17 cellular contexts compared by ENCODE assay signal in the genomic region with DNA sequence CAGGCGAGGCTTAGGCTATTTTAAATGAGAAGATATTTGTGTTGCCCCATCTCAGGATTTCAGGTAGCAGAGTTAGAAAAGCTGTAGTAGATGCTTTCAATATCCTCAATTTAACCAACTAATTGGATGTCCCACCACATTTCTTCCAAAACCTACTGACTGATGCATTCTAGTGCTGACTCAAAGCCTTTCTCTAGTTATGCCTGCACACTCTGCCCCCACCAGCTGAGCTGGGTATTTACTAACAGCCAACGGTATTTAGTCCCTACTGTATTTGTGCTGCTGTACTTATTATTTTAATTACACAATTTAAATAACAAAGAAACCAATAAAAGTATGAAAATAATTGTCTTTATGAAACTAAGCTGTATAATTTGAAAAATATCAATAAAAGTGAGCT.
DNase-seq lines count a peak whose midpoint lies in the region; ATAC-seq and TF ChIP-seq lines count a peak whose summit lies in the region.
"Had no signal": no experiment of that assay in that cellular context is flagged by ENCODE, and none has a peak within 500 bp of the region (broad histone marks: within the 10 kb centered on the region; RNA-seq: fewer than 3 reads in every experiment).

No MANE protein-coding gene starts in this region.

- H4K20me1 ChIP-seq in GM23338 (replicated peaks; ENCODE audit: insufficient read depth) = peaks cover 22% of the 10 kb centered on the region; the same call in 1 of the 2 replicates
- H4K20me1 ChIP-seq in smooth muscle cell (ENCODE audit: low read depth) = peaks cover 35% of the 10 kb centered on the region
- no peaks in the 10 kb centered on the region for H4K20me1 ChIP-seq in GM23248 (ENCODE audit: insufficient read depth)

- H3K9me2 ChIP-seq in GM23338 (ENCODE audit: insufficient read depth) (no peaks in the 10 kb centered on the region), GM23248 (ENCODE audit: insufficient read depth) (no peaks in the 10 kb centered on the region)

- H3K4me1 Mint-ChIP-seq in GM23338 (peaks cover 38% of the 10 kb centered on the region), WTC11 (peaks cover 43% of the 10 kb centered on the region)
- H3K4me1 Mint-ChIP-seq: CD4-positive, alpha-beta memory T cell had no signal

- H3K36me3 ChIP-seq in GM23338 (ENCODE audit: insufficient read depth) (no peaks in the 10 kb centered on the region), mesendoderm (ENCODE audit: control insufficient read depth, insufficient read depth, low read length) (no peaks in the 10 kb centered on the region), smooth muscle cell (ENCODE audit: low read depth) (no peaks in the 10 kb centered on the region), GM23248 (ENCODE audit: low read depth) (no peaks in the 10 kb centered on the region)
- H3K36me3 ChIP-seq: BE2C had no signal

- POLR2A ChIA-PET in WTC11 (lab: Charles Lee) = interaction anchor here (0.6 kb wide), 1 partner anchor 309 kb away, joined by 4 read pairs; no protein-coding TSS in a partner anchor

- H3K4ac ChIP-seq in mesendoderm (ENCODE audit: low read depth, low read length) = no peak overlapping the region

- H3K27me3 Mint-ChIP-seq in GM23338 (ENCODE audit: insufficient read depth, low read depth, poor library complexity) = no peaks in the 10 kb centered on the region
- H3K27me3 Mint-ChIP-seq in WTC11 (ENCODE audit: low read depth) = no peaks in the 10 kb centered on the region

- H3K9ac ChIP-seq in mesendoderm (ENCODE audit: low read length) (no peak overlapping the region), smooth muscle cell (ENCODE audit: low read depth) (no peak overlapping the region), GM23248 (no peak overlapping the region)

- H3K4me1 ChIP-seq in GM23338 (ENCODE audit: insufficient read depth) (peaks cover 38% of the 10 kb centered on the region), mesendoderm (ENCODE audit: control insufficient read depth, low read depth, low read length) (peaks cover 10% of the 10 kb centered on the region), smooth muscle cell (ENCODE audit: low read depth) (peaks cover 20% of the 10 kb centered on the region), GM23248 (ENCODE audit: insufficient read depth) (no peaks in the 10 kb centered on the region)
- H3K4me1 ChIP-seq: BE2C had no signal

- H3K4me2 ChIP-seq in GM23338 (no peak overlapping the region), mesendoderm (ENCODE audit: low read length) (no peak overlapping the region), smooth muscle cell (peak overlapping the region; percentile 43), GM23248 (ENCODE audit: unreplicated experiment) (no peak overlapping the region)

- no peak overlapping the region for H3K18ac ChIP-seq in mesendoderm (ENCODE audit: low read length)

- no peak overlapping the region for H2BK5ac ChIP-seq in mesendoderm (ENCODE audit: low read length)

- ATAC-seq in GM23338 (peak; percentile 57), WTC11 (peak; percentile 19; the same call in 1 of the 2 replicates), HG02798 (IDR thresholded peaks at IDR 0.05; ENCODE audit: poor library complexity, unreplicated experiment) (no peak)

- H3K27me3 ChIP-seq in GM23338 (ENCODE audit: insufficient read depth) = no peaks in the 10 kb centered on the region
- no peaks in the 10 kb centered on the region for H3K27me3 ChIP-seq in mesendoderm (ENCODE audit: insufficient read depth, low read length, poor library complexity)
- H3K27me3 ChIP-seq in smooth muscle cell (ENCODE audit: low read depth) = no peaks in the 10 kb centered on the region
- H3K27me3 ChIP-seq in GM23248 (replicated peaks; ENCODE audit: insufficient read depth) = no peaks in the 10 kb centered on the region
- H3K27me3 ChIP-seq: BE2C had no signal

- H3F3A ChIP-seq in GM23338 (replicated peaks; ENCODE audit: low read depth) (no peaks in the 10 kb centered on the region), smooth muscle cell (ENCODE audit: low read depth) (peaks cover 10% of the 10 kb centered on the region), GM23248 (ENCODE audit: insufficient read depth) (no peaks in the 10 kb centered on the region)

- H3K27ac Mint-ChIP-seq in GM23338 (peak overlapping the region; percentile 72), WTC11 (peak overlapping the region; percentile 80)
- H3K27ac Mint-ChIP-seq: CD4-positive, alpha-beta memory T cell; HFFc6 had no signal

- peaks cover 94% of the 10 kb centered on the region for H3K79me2 ChIP-seq in GM23338 (replicated peaks; ENCODE audit: insufficient read depth)
- H3K79me2 ChIP-seq in mesendoderm (ENCODE audit: control insufficient read depth, insufficient read depth, low read length) = no peaks in the 10 kb centered on the region
- H3K79me2 ChIP-seq in smooth muscle cell (ENCODE audit: low read depth) = peaks cover 84% of the 10 kb centered on the region
- no peaks in the 10 kb centered on the region for H3K79me2 ChIP-seq in GM23248 (ENCODE audit: insufficient read depth)

- H3K56ac ChIP-seq in mesendoderm (ENCODE audit: low read length) = no peak overlapping the region

- H3K79me1 ChIP-seq in mesendoderm (ENCODE audit: low read length) = peaks cover 3% of the 10 kb centered on the region

- no peak overlapping the region for H4K5ac ChIP-seq in mesendoderm (ENCODE audit: low read length)

- no peak overlapping the region for H4K8ac ChIP-seq in mesendoderm (ENCODE audit: low read depth, low read length)

- CTCF ChIA-PET in WTC11 (lab: Charles Lee) = interaction anchor here (1.1 kb wide), 1 partner anchor 313 kb away, joined by 3 read pairs; no protein-coding TSS in a partner anchor

- no peak overlapping the region for H3K4me3 ChIP-seq in GM23338
- H3K4me3 ChIP-seq in mesendoderm (ENCODE audit: low read length) = no peak overlapping the region
- no peak overlapping the region for H3K4me3 ChIP-seq in smooth muscle cell
- H3K4me3 ChIP-seq in GM23248 = no peak overlapping the region

- TF ChIP-seq CTCF in GM23338 (conservative IDR thresholded peaks at IDR 0.05; ENCODE audit: low read depth in 2 of 2) (no peak), WTC11 (IDR thresholded peaks at IDR 0.05) (no peak), smooth muscle cell (IDR thresholded peaks at IDR 0.05; ENCODE audit: borderline replicate concordance, insufficient read depth, poor library complexity, severe bottlenecking) (no peak)

- H2BK15ac ChIP-seq in mesendoderm (replicated peaks; ENCODE audit: low read depth) = no peak overlapping the region

- H3K36me3 Mint-ChIP-seq in GM23338 (ENCODE audit: low read depth) (peaks cover 15% of the 10 kb centered on the region; the same call in 2 of the 3 replicates), WTC11 (peaks cover 11% of the 10 kb centered on the region)
- H3K36me3 Mint-ChIP-seq: CD4-positive, alpha-beta memory T cell had no signal

- peak overlapping the region; percentile 39; the same call in 1 of the 2 replicates for H3K27ac ChIP-seq in GM23338 (ENCODE audit: low read depth)
- H3K27ac ChIP-seq in mesendoderm (ENCODE audit: low read depth, low read length) = no peak overlapping the region
- H3K27ac ChIP-seq in smooth muscle cell (ENCODE audit: low read depth) = peak overlapping the region; percentile 59
- H3K27ac ChIP-seq in GM23248 = no peak overlapping the region
- H3K27ac ChIP-seq: C4-2B, HL-60 had no signal

- H2AK5ac ChIP-seq in mesendoderm (ENCODE audit: low read length) = no peak overlapping the region

- H2AFZ ChIP-seq in GM23338 (no peak overlapping the region), smooth muscle cell (ENCODE audit: low read depth) (no peak overlapping the region), GM23248 (no peak overlapping the region)

- no peak for DNase-seq in GM23338 (ENCODE audit: low spot score)
- DNase-seq in WTC11 (ENCODE audit: low spot score) = no peak
- no peak for DNase-seq in mesendoderm
- DNase-seq in smooth muscle cell (lab: John Stamatoyannopoulos, UW; ENCODE audit: unreplicated experiment) = no peak
- DNase-seq in AML-193 (lab: John Stamatoyannopoulos, UW) = no peak
- DNase-seq in GM23248 = no peak
- no peak for DNase-seq in NCI-H2107 (lab: John Stamatoyannopoulos, UW)
- DNase-seq: ACHN; BE2C; CD4-positive, alpha-beta memory T cell; DND-41; GDM1; HCEC 1CT; HFFc6 had no signal

- no peaks in the 10 kb centered on the region for H3K9me3 ChIP-seq in smooth muscle cell (replicated peaks; ENCODE audit: low read depth)
- no peaks in the 10 kb centered on the region for H3K9me3 ChIP-seq in GM23248 (ENCODE audit: low read depth)
- H3K9me3 ChIP-seq: BE2C had no signal

- H2BK120ac ChIP-seq in mesendoderm (ENCODE audit: low read depth, low read length) = peak overlapping the region; percentile 45

- peaks cover 2% of the 10 kb centered on the region; the same call in 1 of the 3 replicates for H3K9me3 Mint-ChIP-seq in GM23338
- H3K9me3 Mint-ChIP-seq in WTC11 = no peaks in the 10 kb centered on the region
- H3K9me3 Mint-ChIP-seq: HFFc6 had no signal

- H3K4me3 Mint-ChIP-seq in GM23338 (no peak overlapping the region), WTC11 (no peak overlapping the region)
- H3K4me3 Mint-ChIP-seq: CD4-positive, alpha-beta memory T cell; HFFc6 had no signal

- in situ Hi-C loops in GM23248 (cut with MboI) = no loop called here

- WGBS in mesendoderm (ENCODE audit: extremely low coverage, insufficient coverage, low lambda C conversion rate) = no CpG with 5 or more reads among the region's 2 CpGs
- WGBS in smooth muscle cell (ENCODE audit: low lambda C conversion rate) = 39% methylated on average over 2 of the region's 2 CpGs
- WGBS in GM23248 (ENCODE audit: low coverage in 1 of 2, low lambda C conversion rate in 2 of 2, missing lambda C conversion rate in 2 of 2), 2 experiments = 45 to 52% methylated on average over 2 of the region's 2 CpGs

- no peak overlapping the region for H3K23ac ChIP-seq in mesendoderm (ENCODE audit: low read length)

TF ChIP-seq in GM23338, 12 proteins besides CTCF, POLR2A, EP300 and RAD21 (continues in another document):
- TF ChIP-seq JUNB (IDR thresholded peaks at IDR 0.05; ENCODE audit: unreplicated experiment) = no peak

TF ChIP-seq in WTC11, 78 proteins besides CTCF, POLR2A, EP300 and RAD21 (continues in another document):
- no peak for TF ChIP-seq ZNF423 (CRISPR knock-in tag; IDR thresholded peaks at IDR 0.05)
- no peak for TF ChIP-seq ZBTB21 (CRISPR knock-in tag; IDR thresholded peaks at IDR 0.05; ENCODE audit: borderline replicate concordance)
- TF ChIP-seq ESRRA (CRISPR knock-in tag; IDR thresholded peaks at IDR 0.05; ENCODE audit: borderline replicate concordance) = no peak
- no peak for TF ChIP-seq JAZF1 (CRISPR knock-in tag; IDR thresholded peaks at IDR 0.05)

Comparison
In these comparisons a context has a peak if more than half of its experiments do, and no peak if none do; other contexts are left out.
1. H3K27ac ChIP-seq: peak in GM23338 (single experiment) and smooth muscle cell (single experiment); none in mesendoderm (single experiment) and GM23248 (single experiment).